ENCODE assay signal across 35 cellular contexts in the genomic region with DNA sequence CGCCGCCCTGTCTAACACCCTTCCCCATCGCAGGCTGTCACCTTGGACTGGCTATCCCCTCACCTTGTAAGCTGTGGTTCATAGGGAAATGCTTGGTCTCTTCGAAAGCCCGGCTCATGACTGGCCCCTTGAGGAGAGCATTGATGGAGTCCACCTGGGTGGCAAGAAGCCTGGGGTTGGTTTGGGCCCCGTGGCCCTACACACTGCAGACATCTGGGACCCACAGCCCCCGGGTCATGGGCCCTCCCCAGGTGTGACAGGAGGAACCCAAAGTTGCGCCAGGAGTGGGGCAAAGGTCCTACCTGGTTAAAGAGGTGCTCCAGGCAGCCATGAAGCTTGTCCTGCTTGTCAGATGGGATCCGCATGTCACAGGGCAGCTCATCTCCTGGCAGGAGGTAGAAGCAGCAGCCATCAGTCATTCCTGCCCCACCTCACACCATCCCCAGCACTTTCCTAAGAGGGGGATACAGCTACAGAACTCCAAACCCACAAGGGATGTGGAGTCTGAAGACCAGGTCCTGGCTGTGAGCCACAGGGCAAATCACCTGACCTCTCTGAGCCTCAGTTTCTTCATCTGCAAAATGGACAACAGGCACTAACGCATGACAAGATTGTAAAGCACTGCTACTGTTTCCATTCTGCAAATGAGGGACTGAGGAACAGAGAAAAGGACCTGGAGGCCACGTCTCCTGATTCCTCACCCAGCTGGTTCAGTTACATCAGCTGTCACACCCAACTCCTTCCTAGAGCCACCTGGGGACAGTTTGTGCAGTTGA.
"Had no signal": no experiment of that assay in that cellular context is flagged by ENCODE, and none has a peak within 500 bp of the region (broad histone marks: within the 10 kb centered on the region; RNA-seq: fewer than 3 reads in every experiment).

No MANE protein-coding gene starts in this region.

- ATAC-seq: activated CD8-positive, alpha-beta memory T cell treated with anti-CD3 and anti-CD28 coated beads, Interleukin-2, amount 10 ng/mL, durations not matched to agents 7 days and 5 days; PC-3 had no signal

- DNase-seq: activated B cell treated with CpG ODN at 0.5 μM for 24 hours; activated CD4-positive, alpha-beta memory T cell treated with anti-CD3 and anti-CD28 coated beads, Interleukin-2, amount 10 ng/mL, durations not matched to agents 7 days and 5 days; activated CD4-positive, alpha-beta T cell treated with anti-CD3 and anti-CD28 coated beads for 4 hours; activated CD4-positive, CD25-positive, alpha-beta regulatory T cell treated with anti-CD3 and anti-CD28 coated beads, Interleukin-2, amount 50 U/mL, for 72 hours; activated CD8-positive, alpha-beta memory T cell treated with anti-CD3 and anti-CD28 coated beads for 24 hours; activated CD8-positive, alpha-beta memory T cell treated with anti-CD3 and anti-CD28 coated beads, Interleukin-2, amount 10 ng/mL, durations not matched to agents 7 days and 5 days; activated CD8-positive, alpha-beta memory T cell treated with anti-CD3 and anti-CD28 coated beads, Interleukin-2, amount 50 U/mL, for 48 hours; activated effector memory CD4-positive, alpha-beta T cell treated with Interleukin-2 at 50 U/mL for 16 hours; activated naive CD4-positive, alpha-beta T cell treated with anti-CD3 and anti-CD28 coated beads, Interleukin-2, amount 10 ng/mL, durations not matched to agents 7 days and 5 days; activated T-cell treated with anti-CD3 and anti-CD28 coated beads, Interleukin-2, amount 50 U/mL, for 48 hours; amniotic stem cell; aorta; brain microvascular endothelial cell; Kasumi-1; KG1; MG63; NCI-H1048; NCI-H1105 treated with DMSO at 0.1 percent for 48 hours; NCI-H1436; NCI-H1694; NCI-H1930; NCI-H2081 treated with DMSO at 0.1 percent for 48 hours; NCI-H226; NCI-H446 treated with DMSO at 0.1 percent for 48 hours; NCI-H524; PC-3; Peyer's patch; RPMI8226; SIG-M5; SW 1271; T-helper 1 cell; T-helper 2 cell; T-helper 9 cell had no signal

- H3K4me3 ChIP-seq: MG63, Peyer's patch had no signal

- H3K4me1 ChIP-seq: Peyer's patch had no signal

- H3K4me3 Mint-ChIP-seq: activated B cell treated with CpG ODN at 0.5 μM for 24 hours; activated CD4-positive, alpha-beta memory T cell treated with anti-CD3 and anti-CD28 coated beads, Interleukin-2, amount 10 ng/mL, durations not matched to agents 7 days and 5 days; activated CD8-positive, alpha-beta memory T cell treated with anti-CD3 and anti-CD28 coated beads, Interleukin-2, amount 10 ng/mL, durations not matched to agents 7 days and 5 days; activated naive CD4-positive, alpha-beta T cell treated with anti-CD3 and anti-CD28 coated beads, Interleukin-2, amount 10 ng/mL, durations not matched to agents 7 days and 5 days; activated naive CD8-positive, alpha-beta T cell had no signal

- H3K9me3 ChIP-seq: MG63, Peyer's patch had no signal

- H3K9me3 Mint-ChIP-seq: activated B cell treated with CpG ODN at 0.5 μM for 24 hours; activated CD4-positive, alpha-beta memory T cell treated with anti-CD3 and anti-CD28 coated beads, Interleukin-2, amount 10 ng/mL, durations not matched to agents 7 days and 5 days; activated naive CD4-positive, alpha-beta T cell treated with anti-CD3 and anti-CD28 coated beads, Interleukin-2, amount 10 ng/mL, durations not matched to agents 7 days and 5 days had no signal

- H3K27me3 ChIP-seq: brain microvascular endothelial cell, MG63, Peyer's patch had no signal

- H3K4me1 Mint-ChIP-seq: activated B cell treated with CpG ODN at 0.5 μM for 24 hours; activated naive CD4-positive, alpha-beta T cell treated with anti-CD3 and anti-CD28 coated beads, Interleukin-2, amount 10 ng/mL, durations not matched to agents 7 days and 5 days had no signal

- H3K27ac ChIP-seq: brain microvascular endothelial cell, Peyer's patch, VCaP had no signal

- H3K27ac Mint-ChIP-seq: activated B cell treated with CpG ODN at 0.5 μM for 24 hours; activated CD4-positive, alpha-beta memory T cell treated with anti-CD3 and anti-CD28 coated beads, Interleukin-2, amount 10 ng/mL, durations not matched to agents 7 days and 5 days; activated naive CD4-positive, alpha-beta T cell treated with anti-CD3 and anti-CD28 coated beads, Interleukin-2, amount 10 ng/mL, durations not matched to agents 7 days and 5 days; activated naive CD8-positive, alpha-beta T cell had no signal
